ENCODE assay signal across 1 cellular context in the genomic region with DNA sequence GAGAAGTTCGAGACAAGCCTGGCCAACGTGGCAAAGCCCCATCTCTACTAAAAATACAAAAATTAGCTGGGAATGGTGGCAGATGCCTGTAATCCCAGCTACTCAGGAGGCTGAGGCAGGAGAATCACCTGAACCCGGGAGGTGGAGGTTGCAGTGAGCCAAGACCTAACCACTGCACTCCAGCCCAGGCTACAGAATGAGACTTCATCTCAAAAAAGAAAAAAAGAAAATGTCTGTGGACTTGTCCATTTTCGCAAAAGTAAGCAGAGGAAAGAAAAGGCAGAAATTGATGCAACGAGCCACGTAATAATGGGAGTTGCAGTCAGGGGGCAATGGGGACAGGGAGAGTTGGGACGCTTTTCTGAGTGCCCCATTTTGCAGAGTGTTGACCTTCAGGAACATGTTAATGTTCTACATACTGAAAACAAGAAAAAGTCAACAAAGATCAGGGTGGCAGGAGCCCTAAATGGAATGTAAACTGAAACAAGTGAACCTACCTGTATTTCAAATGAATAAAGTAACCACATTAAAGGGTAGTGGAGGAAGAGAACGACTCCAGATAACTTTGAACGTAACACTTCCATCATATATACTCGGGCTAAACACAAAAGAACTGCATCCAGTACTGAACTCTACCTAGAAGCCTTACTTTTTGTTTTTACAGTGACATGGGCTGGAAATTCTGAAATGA.
TF ChIP-seq lines count a peak whose summit lies in the region.

No MANE protein-coding gene starts in this region.

TF ChIP-seq in HepG2, 621 proteins besides CTCF, POLR2A, EP300 and RAD21 (continued from another document and continues in another):
- TF ChIP-seq, protein P1, sequence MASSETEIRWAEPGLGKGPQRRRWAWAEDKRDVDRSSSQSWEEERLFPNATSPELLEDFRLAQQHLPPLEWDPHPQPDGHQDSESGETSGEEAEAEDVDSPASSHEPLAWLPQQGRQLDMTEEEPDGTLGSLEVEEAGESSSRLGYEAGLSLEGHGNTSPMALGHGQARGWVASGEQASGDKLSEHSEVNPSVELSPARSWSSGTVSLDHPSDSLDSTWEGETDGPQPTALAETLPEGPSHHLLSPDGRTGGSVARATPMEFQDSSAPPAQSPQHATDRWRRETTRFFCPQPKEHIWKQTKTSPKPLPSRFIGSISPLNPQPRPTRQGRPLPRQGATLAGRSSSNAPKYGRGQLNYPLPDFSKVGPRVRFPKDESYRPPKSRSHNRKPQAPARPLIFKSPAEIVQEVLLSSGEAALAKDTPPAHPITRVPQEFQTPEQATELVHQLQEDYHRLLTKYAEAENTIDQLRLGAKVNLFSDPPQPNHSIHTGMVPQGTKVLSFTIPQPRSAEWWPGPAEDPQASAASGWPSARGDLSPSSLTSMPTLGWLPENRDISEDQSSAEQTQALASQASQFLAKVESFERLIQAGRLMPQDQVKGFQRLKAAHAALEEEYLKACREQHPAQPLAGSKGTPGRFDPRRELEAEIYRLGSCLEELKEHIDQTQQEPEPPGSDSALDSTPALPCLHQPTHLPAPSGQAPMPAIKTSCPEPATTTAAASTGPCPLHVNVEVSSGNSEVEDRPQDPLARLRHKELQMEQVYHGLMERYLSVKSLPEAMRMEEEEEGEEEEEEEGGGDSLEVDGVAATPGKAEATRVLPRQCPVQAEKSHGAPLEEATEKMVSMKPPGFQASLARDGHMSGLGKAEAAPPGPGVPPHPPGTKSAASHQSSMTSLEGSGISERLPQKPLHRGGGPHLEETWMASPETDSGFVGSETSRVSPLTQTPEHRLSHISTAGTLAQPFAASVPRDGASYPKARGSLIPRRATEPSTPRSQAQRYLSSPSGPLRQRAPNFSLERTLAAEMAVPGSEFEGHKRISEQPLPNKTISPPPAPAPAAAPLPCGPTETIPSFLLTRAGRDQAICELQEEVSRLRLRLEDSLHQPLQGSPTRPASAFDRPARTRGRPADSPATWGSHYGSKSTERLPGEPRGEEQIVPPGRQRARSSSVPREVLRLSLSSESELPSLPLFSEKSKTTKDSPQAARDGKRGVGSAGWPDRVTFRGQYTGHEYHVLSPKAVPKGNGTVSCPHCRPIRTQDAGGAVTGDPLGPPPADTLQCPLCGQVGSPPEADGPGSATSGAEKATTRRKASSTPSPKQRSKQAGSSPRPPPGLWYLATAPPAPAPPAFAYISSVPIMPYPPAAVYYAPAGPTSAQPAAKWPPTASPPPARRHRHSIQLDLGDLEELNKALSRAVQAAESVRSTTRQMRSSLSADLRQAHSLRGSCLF (CRISPR knock-in tag; IDR thresholded peaks at IDR 0.05; ENCODE audit: borderline replicate concordance), result no peak
- TF ChIP-seq ZNF841 (CRISPR knock-in tag; IDR thresholded peaks at IDR 0.05; ENCODE audit: borderline replicate concordance) (no peak), MAZ (IDR thresholded peaks at IDR 0.05; ENCODE audit: borderline replicate concordance, low read depth, low read length) (0 out of 2 replicates have a peak, but pooled peaks have one; percentile 45), MAZ (CRISPR knock-in tag; IDR thresholded peaks at IDR 0.05; ENCODE audit: low read depth) (no peak), ZFP90 (CRISPR knock-in tag; IDR thresholded peaks at IDR 0.05; ENCODE audit: borderline replicate concordance) (peak; percentile 73; the same call in 1 of the 2 replicates), POGZ (CRISPR knock-in tag; IDR thresholded peaks at IDR 0.05) (no peak; the same call in 1 of the 2 replicates), IRF2 (CRISPR knock-in tag; IDR thresholded peaks at IDR 0.05) (peak; percentile 87; the same call in 1 of the 2 replicates), JUNB (CRISPR knock-in tag; IDR thresholded peaks at IDR 0.05; ENCODE audit: borderline replicate concordance) (no peak), NKX3-1 (CRISPR knock-in tag; IDR thresholded peaks at IDR 0.05) (peak; percentile 80; the same call in 1 of the 2 replicates), FOXJ3 (CRISPR knock-in tag; IDR thresholded peaks at IDR 0.05; ENCODE audit: borderline replicate concordance) (peak; percentile 98), SRF (IDR thresholded peaks at IDR 0.05; ENCODE audit: low read depth, low read length) (peak; percentile 82), PHB2 (IDR thresholded peaks at IDR 0.05; ENCODE audit: partially characterized antibody) (no peak), PTBP1 (IDR thresholded peaks at IDR 0.05; ENCODE audit: low read depth, low read length, poor library complexity, severe bottlenecking) (no peak), HES4 (CRISPR knock-in tag; IDR thresholded peaks at IDR 0.05; ENCODE audit: borderline replicate concordance) (no peak), GATA4 (IDR thresholded peaks at IDR 0.05; ENCODE audit: borderline replicate concordance, low read depth) (peak; percentile 98), ZC3H4 (CRISPR knock-in tag; IDR thresholded peaks at IDR 0.05; ENCODE audit: borderline replicate concordance) (0 out of 2 replicates have a peak, but pooled peaks have one; percentile 12)
- TF ChIP-seq, protein P2, sequence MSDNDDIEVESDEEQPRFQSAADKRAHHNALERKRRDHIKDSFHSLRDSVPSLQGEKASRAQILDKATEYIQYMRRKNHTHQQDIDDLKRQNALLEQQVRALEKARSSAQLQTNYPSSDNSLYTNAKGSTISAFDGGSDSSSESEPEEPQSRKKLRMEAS (IDR thresholded peaks at IDR 0.05), result peak; percentile 60; the same call in 1 of the 2 replicates
- TF ChIP-seq, protein P3, sequence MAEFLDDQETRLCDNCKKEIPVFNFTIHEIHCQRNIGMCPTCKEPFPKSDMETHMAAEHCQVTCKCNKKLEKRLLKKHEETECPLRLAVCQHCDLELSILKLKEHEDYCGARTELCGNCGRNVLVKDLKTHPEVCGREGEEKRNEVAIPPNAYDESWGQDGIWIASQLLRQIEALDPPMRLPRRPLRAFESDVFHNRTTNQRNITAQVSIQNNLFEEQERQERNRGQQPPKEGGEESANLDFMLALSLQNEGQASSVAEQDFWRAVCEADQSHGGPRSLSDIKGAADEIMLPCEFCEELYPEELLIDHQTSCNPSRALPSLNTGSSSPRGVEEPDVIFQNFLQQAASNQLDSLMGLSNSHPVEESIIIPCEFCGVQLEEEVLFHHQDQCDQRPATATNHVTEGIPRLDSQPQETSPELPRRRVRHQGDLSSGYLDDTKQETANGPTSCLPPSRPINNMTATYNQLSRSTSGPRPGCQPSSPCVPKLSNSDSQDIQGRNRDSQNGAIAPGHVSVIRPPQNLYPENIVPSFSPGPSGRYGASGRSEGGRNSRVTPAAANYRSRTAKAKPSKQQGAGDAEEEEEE (CRISPR knock-in tag; IDR thresholded peaks at IDR 0.05; ENCODE audit: borderline replicate concordance), result no peak
- TF ChIP-seq, protein P4, sequence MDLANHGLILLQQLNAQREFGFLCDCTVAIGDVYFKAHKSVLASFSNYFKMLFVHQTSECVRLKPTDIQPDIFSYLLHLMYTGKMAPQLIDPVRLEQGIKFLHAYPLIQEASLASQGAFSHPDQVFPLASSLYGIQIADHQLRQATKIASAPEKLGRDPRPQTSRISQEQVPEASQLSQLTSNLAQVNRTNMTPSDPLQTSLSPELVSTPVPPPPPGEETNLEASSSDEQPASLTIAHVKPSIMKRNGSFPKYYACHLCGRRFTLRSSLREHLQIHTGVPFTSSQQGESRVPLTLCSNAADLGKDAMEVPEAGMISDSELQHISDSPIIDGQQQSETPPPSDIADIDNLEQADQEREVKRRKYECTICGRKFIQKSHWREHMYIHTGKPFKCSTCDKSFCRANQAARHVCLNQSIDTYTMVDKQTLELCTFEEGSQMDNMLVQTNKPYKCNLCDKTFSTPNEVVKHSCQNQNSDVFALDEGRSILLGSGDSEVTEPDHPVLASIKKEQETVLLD (CRISPR knock-in tag; IDR thresholded peaks at IDR 0.05; ENCODE audit: low read depth), result no peak
- TF ChIP-seq, protein P5, sequence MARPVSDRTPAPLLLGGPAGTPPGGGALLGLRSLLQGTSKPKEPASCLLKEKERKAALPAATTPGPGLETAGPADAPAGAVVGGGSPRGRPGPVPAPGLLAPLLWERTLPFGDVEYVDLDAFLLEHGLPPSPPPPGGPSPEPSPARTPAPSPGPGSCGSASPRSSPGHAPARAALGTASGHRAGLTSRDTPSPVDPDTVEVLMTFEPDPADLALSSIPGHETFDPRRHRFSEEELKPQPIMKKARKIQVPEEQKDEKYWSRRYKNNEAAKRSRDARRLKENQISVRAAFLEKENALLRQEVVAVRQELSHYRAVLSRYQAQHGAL (CRISPR knock-in tag; IDR thresholded peaks at IDR 0.05; ENCODE audit: not compliant biosample characterization), result peak; percentile 77
- TF ChIP-seq, protein P6, sequence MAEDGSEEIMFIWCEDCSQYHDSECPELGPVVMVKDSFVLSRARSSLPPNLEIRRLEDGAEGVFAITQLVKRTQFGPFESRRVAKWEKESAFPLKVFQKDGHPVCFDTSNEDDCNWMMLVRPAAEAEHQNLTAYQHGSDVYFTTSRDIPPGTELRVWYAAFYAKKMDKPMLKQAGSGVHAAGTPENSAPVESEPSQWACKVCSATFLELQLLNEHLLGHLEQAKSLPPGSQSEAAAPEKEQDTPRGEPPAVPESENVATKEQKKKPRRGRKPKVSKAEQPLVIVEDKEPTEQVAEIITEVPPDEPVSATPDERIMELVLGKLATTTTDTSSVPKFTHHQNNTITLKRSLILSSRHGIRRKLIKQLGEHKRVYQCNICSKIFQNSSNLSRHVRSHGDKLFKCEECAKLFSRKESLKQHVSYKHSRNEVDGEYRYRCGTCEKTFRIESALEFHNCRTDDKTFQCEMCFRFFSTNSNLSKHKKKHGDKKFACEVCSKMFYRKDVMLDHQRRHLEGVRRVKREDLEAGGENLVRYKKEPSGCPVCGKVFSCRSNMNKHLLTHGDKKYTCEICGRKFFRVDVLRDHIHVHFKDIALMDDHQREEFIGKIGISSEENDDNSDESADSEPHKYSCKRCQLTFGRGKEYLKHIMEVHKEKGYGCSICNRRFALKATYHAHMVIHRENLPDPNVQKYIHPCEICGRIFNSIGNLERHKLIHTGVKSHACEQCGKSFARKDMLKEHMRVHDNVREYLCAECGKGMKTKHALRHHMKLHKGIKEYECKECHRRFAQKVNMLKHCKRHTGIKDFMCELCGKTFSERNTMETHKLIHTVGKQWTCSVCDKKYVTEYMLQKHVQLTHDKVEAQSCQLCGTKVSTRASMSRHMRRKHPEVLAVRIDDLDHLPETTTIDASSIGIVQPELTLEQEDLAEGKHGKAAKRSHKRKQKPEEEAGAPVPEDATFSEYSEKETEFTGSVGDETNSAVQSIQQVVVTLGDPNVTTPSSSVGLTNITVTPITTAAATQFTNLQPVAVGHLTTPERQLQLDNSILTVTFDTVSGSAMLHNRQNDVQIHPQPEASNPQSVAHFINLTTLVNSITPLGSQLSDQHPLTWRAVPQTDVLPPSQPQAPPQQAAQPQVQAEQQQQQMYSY (CRISPR knock-in tag; IDR thresholded peaks at IDR 0.05), result peak; percentile 49; the same call in 1 of the 2 replicates
- TF ChIP-seq, protein P7, sequence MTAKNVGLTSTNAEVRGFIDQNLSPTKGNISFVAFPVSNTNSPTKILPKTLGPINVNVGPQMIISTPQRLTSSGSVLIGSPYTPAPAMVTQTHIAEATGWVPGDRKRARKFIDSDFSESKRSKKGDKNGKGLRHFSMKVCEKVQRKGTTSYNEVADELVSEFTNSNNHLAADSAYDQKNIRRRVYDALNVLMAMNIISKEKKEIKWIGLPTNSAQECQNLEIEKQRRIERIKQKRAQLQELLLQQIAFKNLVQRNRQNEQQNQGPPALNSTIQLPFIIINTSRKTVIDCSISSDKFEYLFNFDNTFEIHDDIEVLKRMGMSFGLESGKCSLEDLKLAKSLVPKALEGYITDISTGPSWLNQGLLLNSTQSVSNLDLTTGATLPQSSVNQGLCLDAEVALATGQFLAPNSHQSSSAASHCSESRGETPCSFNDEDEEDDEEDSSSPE (CRISPR knock-in tag; IDR thresholded peaks at IDR 0.05), result peak; percentile 32; the same call in 1 of the 2 replicates
- TF ChIP-seq, protein P8, sequence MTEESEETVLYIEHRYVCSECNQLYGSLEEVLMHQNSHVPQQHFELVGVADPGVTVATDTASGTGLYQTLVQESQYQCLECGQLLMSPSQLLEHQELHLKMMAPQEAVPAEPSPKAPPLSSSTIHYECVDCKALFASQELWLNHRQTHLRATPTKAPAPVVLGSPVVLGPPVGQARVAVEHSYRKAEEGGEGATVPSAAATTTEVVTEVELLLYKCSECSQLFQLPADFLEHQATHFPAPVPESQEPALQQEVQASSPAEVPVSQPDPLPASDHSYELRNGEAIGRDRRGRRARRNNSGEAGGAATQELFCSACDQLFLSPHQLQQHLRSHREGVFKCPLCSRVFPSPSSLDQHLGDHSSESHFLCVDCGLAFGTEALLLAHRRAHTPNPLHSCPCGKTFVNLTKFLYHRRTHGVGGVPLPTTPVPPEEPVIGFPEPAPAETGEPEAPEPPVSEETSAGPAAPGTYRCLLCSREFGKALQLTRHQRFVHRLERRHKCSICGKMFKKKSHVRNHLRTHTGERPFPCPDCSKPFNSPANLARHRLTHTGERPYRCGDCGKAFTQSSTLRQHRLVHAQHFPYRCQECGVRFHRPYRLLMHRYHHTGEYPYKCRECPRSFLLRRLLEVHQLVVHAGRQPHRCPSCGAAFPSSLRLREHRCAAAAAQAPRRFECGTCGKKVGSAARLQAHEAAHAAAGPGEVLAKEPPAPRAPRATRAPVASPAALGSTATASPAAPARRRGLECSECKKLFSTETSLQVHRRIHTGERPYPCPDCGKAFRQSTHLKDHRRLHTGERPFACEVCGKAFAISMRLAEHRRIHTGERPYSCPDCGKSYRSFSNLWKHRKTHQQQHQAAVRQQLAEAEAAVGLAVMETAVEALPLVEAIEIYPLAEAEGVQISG (CRISPR knock-in tag; IDR thresholded peaks at IDR 0.05), result peak; percentile 47; the same call in 1 of the 2 replicates
- TF ChIP-seq, protein P9, sequence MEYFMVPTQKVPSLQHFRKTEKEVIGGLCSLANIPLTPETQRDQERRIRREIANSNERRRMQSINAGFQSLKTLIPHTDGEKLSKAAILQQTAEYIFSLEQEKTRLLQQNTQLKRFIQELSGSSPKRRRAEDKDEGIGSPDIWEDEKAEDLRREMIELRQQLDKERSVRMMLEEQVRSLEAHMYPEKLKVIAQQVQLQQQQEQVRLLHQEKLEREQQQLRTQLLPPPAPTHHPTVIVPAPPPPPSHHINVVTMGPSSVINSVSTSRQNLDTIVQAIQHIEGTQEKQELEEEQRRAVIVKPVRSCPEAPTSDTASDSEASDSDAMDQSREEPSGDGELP (IDR thresholded peaks at IDR 0.05; ENCODE audit: borderline replicate concordance, low read depth), result peak; percentile 73; the same call in 1 of the 2 replicates
- TF ChIP-seq, protein P10, sequence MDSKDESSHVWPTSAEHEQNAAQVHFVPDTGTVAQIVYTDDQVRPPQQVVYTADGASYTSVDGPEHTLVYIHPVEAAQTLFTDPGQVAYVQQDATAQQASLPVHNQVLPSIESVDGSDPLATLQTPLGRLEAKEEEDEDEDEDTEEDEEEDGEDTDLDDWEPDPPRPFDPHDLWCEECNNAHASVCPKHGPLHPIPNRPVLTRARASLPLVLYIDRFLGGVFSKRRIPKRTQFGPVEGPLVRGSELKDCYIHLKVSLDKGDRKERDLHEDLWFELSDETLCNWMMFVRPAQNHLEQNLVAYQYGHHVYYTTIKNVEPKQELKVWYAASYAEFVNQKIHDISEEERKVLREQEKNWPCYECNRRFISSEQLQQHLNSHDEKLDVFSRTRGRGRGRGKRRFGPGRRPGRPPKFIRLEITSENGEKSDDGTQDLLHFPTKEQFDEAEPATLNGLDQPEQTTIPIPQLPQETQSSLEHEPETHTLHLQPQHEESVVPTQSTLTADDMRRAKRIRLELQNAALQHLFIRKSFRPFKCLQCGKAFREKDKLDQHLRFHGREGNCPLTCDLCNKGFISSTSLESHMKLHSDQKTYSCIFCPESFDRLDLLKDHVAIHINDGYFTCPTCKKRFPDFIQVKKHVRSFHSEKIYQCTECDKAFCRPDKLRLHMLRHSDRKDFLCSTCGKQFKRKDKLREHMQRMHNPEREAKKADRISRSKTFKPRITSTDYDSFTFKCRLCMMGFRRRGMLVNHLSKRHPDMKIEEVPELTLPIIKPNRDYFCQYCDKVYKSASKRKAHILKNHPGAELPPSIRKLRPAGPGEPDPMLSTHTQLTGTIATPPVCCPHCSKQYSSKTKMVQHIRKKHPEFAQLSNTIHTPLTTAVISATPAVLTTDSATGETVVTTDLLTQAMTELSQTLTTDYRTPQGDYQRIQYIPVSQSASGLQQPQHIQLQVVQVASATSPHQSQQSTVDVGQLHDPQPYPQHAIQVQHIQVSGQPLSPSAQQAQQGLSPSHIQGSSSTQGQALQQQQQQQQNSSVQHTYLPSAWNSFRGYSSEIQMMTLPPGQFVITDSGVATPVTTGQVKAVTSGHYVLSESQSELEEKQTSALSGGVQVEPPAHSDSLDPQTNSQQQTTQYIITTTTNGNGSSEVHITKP (CRISPR knock-in tag; IDR thresholded peaks at IDR 0.05; ENCODE audit: low read depth), result peak; percentile 55; the same call in 1 of the 2 replicates
